ENCODE assay signal across 8 cellular contexts in genomic region chr4:101835121-101835904, GRCh38. TPM values are rescaled to one million over a fixed set of nuclear protein-coding genes. Genes with fewer than 3 reads are reported as not detected.
DNase-seq lines count a peak whose midpoint lies in the region; ATAC-seq and TF ChIP-seq lines count a peak whose summit lies in the region.

No MANE protein-coding gene starts in this region.

- no peak for TF ChIP-seq POLR2A in prostate gland (IDR thresholded peaks at IDR 0.05)

- no peak for TF ChIP-seq CTCF in prostate gland (IDR thresholded peaks at IDR 0.05)

- DNase-seq in EL (peak; percentile 34), NCI-H2029 (lab: John Stamatoyannopoulos, UW) (peak; percentile 55), dedifferentiated amniotic fluid mesenchymal stem cell (ENCODE audit: extremely low spot score) (peak; percentile 55), prostate gland (ENCODE audit: low spot score) (peak; percentile 14), NCI-H2107 (lab: John Stamatoyannopoulos, UW) (no peak), iPS-NIHi7 (ENCODE audit: extremely low spot score) (no peak)

- H3K36me3 ChIP-seq in prostate gland: no peaks in the 10 kb centered on the region

- H3K27me3 ChIP-seq in prostate gland (replicated peaks; ENCODE audit: insufficient read depth): no peaks in the 10 kb centered on the region

- H3K9me3 ChIP-seq in prostate gland: no peaks in the 10 kb centered on the region

- no peak overlapping the region for H3K4me3 ChIP-seq in prostate gland

- 12% methylated on average over 2 of the region's 2 CpGs for WGBS in prostate gland

- ATAC-seq in HG02798 (IDR thresholded peaks at IDR 0.05; ENCODE audit: poor library complexity, unreplicated experiment): no peak
- no peak for ATAC-seq in GM18517 (IDR thresholded peaks at IDR 0.05; ENCODE audit: unreplicated experiment)

- H3K4me1 ChIP-seq in prostate gland (replicated peaks): no peaks in the 10 kb centered on the region

- intact Hi-C loops in prostate gland (cut with DNase I): no loop called here

- peak overlapping the region in 1 of 2 donors; percentile 36 for H3K27ac ChIP-seq in prostate gland

RNA-seq across cellular contexts. Expression of gene BANK1, which starts 44.8 kb away (rescaled TPM):
- 10 to 100 TPM in 1 of 2 donors, 1 to 10 TPM in 1; 3.3 to 10.3 TPM for total RNA-seq in prostate gland

Comparison
In these comparisons a context has a peak if more than half of its experiments do, and no peak if none do; other contexts are left out.
1. DNase-seq: peak in EL (single experiment), NCI-H2029 (single experiment), dedifferentiated amniotic fluid mesenchymal stem cell (single experiment) and prostate gland (single experiment); none in NCI-H2107 (single experiment) and iPS-NIHi7 (single experiment).